Comparison of ENCODE assay signal across 8 cellular contexts in genomic region chr14:102590667-102591099, GRCh38. TPM values are rescaled to one million over a fixed set of nuclear protein-coding genes. Genes with fewer than 3 reads are reported as not detected.
DNase-seq lines count a peak whose midpoint lies in the region; ATAC-seq and TF ChIP-seq lines count a peak whose summit lies in the region.

No MANE protein-coding gene starts in this region.

- no peak overlapping the region for H3K27ac Mint-ChIP-seq in activated naive CD4-positive, alpha-beta T cell treated with anti-CD3 and anti-CD28 coated beads, Interleukin-2, amount 50 U/mL, for 24 hours
- H3K27ac Mint-ChIP-seq in T-helper 17 cell: peak overlapping the region; percentile 85

- peak overlapping the region; percentile 70 for H3K4me3 ChIP-seq in fibroblast of mammary gland (ENCODE audit: control insufficient read depth, low read depth, low read length)
- H3K4me3 ChIP-seq in ovary: peak overlapping the region; percentile 75

- peak overlapping the region; percentile 79 for H3K4me3 Mint-ChIP-seq in activated naive CD4-positive, alpha-beta T cell treated with anti-CD3 and anti-CD28 coated beads, Interleukin-2, amount 50 U/mL, for 24 hours
- no peak overlapping the region for H3K4me3 Mint-ChIP-seq in T-helper 17 cell

- H3K9me3 ChIP-seq in T-helper 17 cell (ENCODE audit: control insufficient read depth, low read length, poor library complexity, severe bottlenecking) (no peaks in the 10 kb centered on the region), ovary (no peaks in the 10 kb centered on the region)

- H3K27me3 ChIP-seq in ovary: no peaks in the 10 kb centered on the region

- H3K36me3 Mint-ChIP-seq in activated naive CD4-positive, alpha-beta T cell treated with anti-CD3 and anti-CD28 coated beads, Interleukin-2, amount 50 U/mL, for 24 hours: peaks cover 2% of the 10 kb centered on the region
- H3K36me3 Mint-ChIP-seq in T-helper 17 cell (ENCODE audit: low read depth): no peaks in the 10 kb centered on the region

- no peak for TF ChIP-seq POLR2A in ovary (IDR thresholded peaks at IDR 0.05)

- no peaks in the 10 kb centered on the region for H3K9me3 Mint-ChIP-seq in activated naive CD4-positive, alpha-beta T cell treated with anti-CD3 and anti-CD28 coated beads, Interleukin-2, amount 50 U/mL, for 24 hours

- 36 to 40% (median 37%) methylated on average over 13 of the region's 13 CpGs for WGBS in ovary, 3 donors

- peaks cover 7% of the 10 kb centered on the region for H3K4me1 ChIP-seq in ovary (ENCODE audit: insufficient read depth)

- intact Hi-C loops in ovary (cut with DNase I): no loop called here

- peak; percentile 72 for TF ChIP-seq CTCF in fibroblast of mammary gland (conservative IDR thresholded peaks at IDR 0.05; ENCODE audit: control insufficient read depth, insufficient read depth, low read depth, low read length)
- TF ChIP-seq CTCF in ovary (IDR thresholded peaks at IDR 0.05): peak in 2 of 3 donors; percentile 15 to 31

- TF ChIP-seq EP300 in ovary (IDR thresholded peaks at IDR 0.05): no peak

- H3K4me1 Mint-ChIP-seq in activated naive CD4-positive, alpha-beta T cell treated with anti-CD3 and anti-CD28 coated beads, Interleukin-2, amount 50 U/mL, for 24 hours: peaks cover 19% of the 10 kb centered on the region
- H3K4me1 Mint-ChIP-seq in T-helper 17 cell: peaks cover 20% of the 10 kb centered on the region

- no peaks in the 10 kb centered on the region for H3K27me3 Mint-ChIP-seq in activated naive CD4-positive, alpha-beta T cell treated with anti-CD3 and anti-CD28 coated beads, Interleukin-2, amount 50 U/mL, for 24 hours
- H3K27me3 Mint-ChIP-seq in T-helper 17 cell: no peaks in the 10 kb centered on the region

- H3K27ac ChIP-seq in ovary: peak overlapping the region; percentile 97 to 98

- no peak for DNase-seq in activated naive CD4-positive, alpha-beta T cell treated with Interleukin-2 at 50 U/mL for 16 hours
- DNase-seq in T-helper 17 cell: no peak
- peak; percentile 64 for DNase-seq in fibroblast of mammary gland (ENCODE audit: low read depth)
- peak; percentile 39 to 66 (median 58) for DNase-seq in ovary
- no peak for DNase-seq in hippocampal formation (lab: John Stamatoyannopoulos, UW)

- H3K36me3 ChIP-seq in ovary: no peaks in the 10 kb centered on the region

- ATAC-seq in T-helper 17 cell (no peak), GM21423 (IDR thresholded peaks at IDR 0.05; ENCODE audit: unreplicated experiment) (no peak), HG02884 (IDR thresholded peaks at IDR 0.05; ENCODE audit: unreplicated experiment) (no peak)

RNA-seq across cellular contexts. Expression of gene RCOR1, which starts 1.8 kb away (rescaled TPM):
- total RNA-seq in T-helper 17 cell (10 to 100 TPM; 17.9 to 33.5 TPM), ovary (10 to 100 TPM in 6 of 7 donors, 1 to 10 TPM in 1; 8.1 to 22.3 (median 18.6) TPM)
- polyA plus RNA-seq in ovary: 10 to 100 TPM in 1 of 2 donors, 1 to 10 TPM in 1; 7.2 to 17.2 TPM

Comparison
In these comparisons a context has a peak if more than half of its experiments do, and no peak if none do; other contexts are left out.
1. DNase-seq: peak in fibroblast of mammary gland (single experiment) and ovary (5 of 5); none in activated naive CD4-positive, alpha-beta T cell treated with Interleukin-2 at 50 U/mL for 16 hours (single experiment), T-helper 17 cell (0 of 3) and hippocampal formation (0 of 2).